1 cellular context compared by ENCODE assay signal in the genomic region with DNA sequence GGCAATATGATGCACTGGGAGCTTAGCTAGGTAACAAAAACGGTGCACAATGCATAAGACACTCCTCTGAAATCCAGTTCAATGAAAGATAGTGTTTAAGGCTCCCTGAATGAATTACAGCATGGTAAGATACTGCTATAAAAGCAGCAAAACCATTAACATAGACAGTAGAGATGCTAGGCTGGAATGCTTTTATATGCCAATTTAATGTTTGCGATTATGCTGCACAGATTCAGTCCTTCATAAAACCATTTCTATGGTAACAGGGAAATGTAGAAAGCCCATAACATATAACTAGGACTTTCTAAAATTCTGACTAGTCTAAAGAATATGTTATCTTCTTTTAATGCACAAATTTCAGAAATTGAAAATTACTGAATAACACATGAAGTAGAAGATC.
TF ChIP-seq lines count a peak whose summit lies in the region.

No MANE protein-coding gene starts in this region.

TF ChIP-seq in GM23338, 12 proteins besides CTCF, POLR2A, EP300 and RAD21 (continued from another document):
- TF ChIP-seq, protein P1, sequence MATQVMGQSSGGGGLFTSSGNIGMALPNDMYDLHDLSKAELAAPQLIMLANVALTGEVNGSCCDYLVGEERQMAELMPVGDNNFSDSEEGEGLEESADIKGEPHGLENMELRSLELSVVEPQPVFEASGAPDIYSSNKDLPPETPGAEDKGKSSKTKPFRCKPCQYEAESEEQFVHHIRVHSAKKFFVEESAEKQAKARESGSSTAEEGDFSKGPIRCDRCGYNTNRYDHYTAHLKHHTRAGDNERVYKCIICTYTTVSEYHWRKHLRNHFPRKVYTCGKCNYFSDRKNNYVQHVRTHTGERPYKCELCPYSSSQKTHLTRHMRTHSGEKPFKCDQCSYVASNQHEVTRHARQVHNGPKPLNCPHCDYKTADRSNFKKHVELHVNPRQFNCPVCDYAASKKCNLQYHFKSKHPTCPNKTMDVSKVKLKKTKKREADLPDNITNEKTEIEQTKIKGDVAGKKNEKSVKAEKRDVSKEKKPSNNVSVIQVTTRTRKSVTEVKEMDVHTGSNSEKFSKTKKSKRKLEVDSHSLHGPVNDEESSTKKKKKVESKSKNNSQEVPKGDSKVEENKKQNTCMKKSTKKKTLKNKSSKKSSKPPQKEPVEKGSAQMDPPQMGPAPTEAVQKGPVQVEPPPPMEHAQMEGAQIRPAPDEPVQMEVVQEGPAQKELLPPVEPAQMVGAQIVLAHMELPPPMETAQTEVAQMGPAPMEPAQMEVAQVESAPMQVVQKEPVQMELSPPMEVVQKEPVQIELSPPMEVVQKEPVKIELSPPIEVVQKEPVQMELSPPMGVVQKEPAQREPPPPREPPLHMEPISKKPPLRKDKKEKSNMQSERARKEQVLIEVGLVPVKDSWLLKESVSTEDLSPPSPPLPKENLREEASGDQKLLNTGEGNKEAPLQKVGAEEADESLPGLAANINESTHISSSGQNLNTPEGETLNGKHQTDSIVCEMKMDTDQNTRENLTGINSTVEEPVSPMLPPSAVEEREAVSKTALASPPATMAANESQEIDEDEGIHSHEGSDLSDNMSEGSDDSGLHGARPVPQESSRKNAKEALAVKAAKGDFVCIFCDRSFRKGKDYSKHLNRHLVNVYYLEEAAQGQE (IDR thresholded peaks at IDR 0.05; ENCODE audit: unreplicated experiment), result no peak
- no peak for TF ChIP-seq POLR2AphosphoS5 (IDR thresholded peaks at IDR 0.05; ENCODE audit: low read depth)
